Comparison of ENCODE assay signal across 10 cellular contexts in genomic region chr16:54282923-54283734, GRCh38. TPM values are rescaled to one million over a fixed set of nuclear protein-coding genes. Genes with fewer than 3 reads are reported as not detected.
DNase-seq lines count a peak whose midpoint lies in the region; ATAC-seq and TF ChIP-seq lines count a peak whose summit lies in the region.
"Had no signal": no experiment of that assay in that cellular context is flagged by ENCODE, and none has a peak within 500 bp of the region (broad histone marks: within the 10 kb centered on the region; RNA-seq: fewer than 3 reads in every experiment).

No MANE protein-coding gene starts in this region.

- H3K27ac ChIP-seq in upper lobe of right lung: peak overlapping the region; percentile 81
- H3K27ac ChIP-seq: gastroesophageal sphincter, pancreas had no signal

- H3K27me3 ChIP-seq in upper lobe of right lung: peaks cover 48% of the 10 kb centered on the region

- H3K4me3 Mint-ChIP-seq in activated naive CD8-positive, alpha-beta T cell treated with anti-CD3 and anti-CD28 coated beads, Interleukin-2, amount 10 ng/mL, durations not matched to agents 7 days and 5 days: peak overlapping the region; percentile 35

- peaks cover 67% of the 10 kb centered on the region for H3K27me3 Mint-ChIP-seq in activated naive CD8-positive, alpha-beta T cell treated with anti-CD3 and anti-CD28 coated beads, Interleukin-2, amount 10 ng/mL, durations not matched to agents 7 days and 5 days

- POLR2A ChIA-PET in activated naive CD8-positive, alpha-beta T cell treated with anti-CD3 and anti-CD28 coated beads, Interleukin-2, amount 10 ng/mL, durations not matched to agents 7 days and 5 days (lab: Charles Lee): no interaction called here
- POLR2A ChIA-PET in HEK293T (lab: Yijun Ruan, JAX): no interaction called here

- H3K27ac Mint-ChIP-seq in activated naive CD8-positive, alpha-beta T cell treated with anti-CD3 and anti-CD28 coated beads, Interleukin-2, amount 10 ng/mL, durations not matched to agents 7 days and 5 days: no peak overlapping the region

- DNase-seq in left ventricle myocardium superior: peak; percentile 41
- no peak for DNase-seq in cardiac septum (ENCODE audit: low spot score)
- peak; percentile 27 for DNase-seq in activated naive CD8-positive, alpha-beta T cell treated with anti-CD3 and anti-CD28 coated beads, Interleukin-2, amount 10 ng/mL, durations not matched to agents 7 days and 5 days
- peak; percentile 26 for DNase-seq in left kidney (ENCODE audit: low read depth, low spot score)
- DNase-seq in upper lobe of right lung: no peak
- DNase-seq in germinal center (ENCODE audit: low spot score): no peak
- no peak for DNase-seq in HEK293T (ENCODE audit: extremely low spot score)

- intact Hi-C loops in left ventricle myocardium superior (cut with micrococcal nuclease): loop anchor here (10.0 kb wide), 2 partner anchors 532 to 642 kb away; no protein-coding TSS in a partner anchor
- intact Hi-C loops in cardiac septum (cut with DNase I): loop anchor here (5.0 to 10.0 kb wide), 5 partner anchors 352 to 1092 kb away; partner anchors contain the start of gene IRX6
- intact Hi-C loops in upper lobe of right lung (cut with DNase I): no loop called here

- H3K36me3 Mint-ChIP-seq in activated naive CD8-positive, alpha-beta T cell treated with anti-CD3 and anti-CD28 coated beads, Interleukin-2, amount 10 ng/mL, durations not matched to agents 7 days and 5 days: peaks cover 2% of the 10 kb centered on the region

- peaks cover 19% of the 10 kb centered on the region for H3K4me1 Mint-ChIP-seq in activated naive CD8-positive, alpha-beta T cell treated with anti-CD3 and anti-CD28 coated beads, Interleukin-2, amount 10 ng/mL, durations not matched to agents 7 days and 5 days

- H3K9me3 ChIP-seq in upper lobe of right lung: no peaks in the 10 kb centered on the region
- H3K9me3 ChIP-seq: gastroesophageal sphincter, pancreas had no signal

- TF ChIP-seq CTCF in upper lobe of right lung (IDR thresholded peaks at IDR 0.05): no peak

- H3K9me3 Mint-ChIP-seq in activated naive CD8-positive, alpha-beta T cell treated with anti-CD3 and anti-CD28 coated beads, Interleukin-2, amount 10 ng/mL, durations not matched to agents 7 days and 5 days: no peaks in the 10 kb centered on the region

- CTCF ChIA-PET in HEK293T (lab: Yijun Ruan, JAX): interaction anchor here (0.5 kb wide), 1 partner anchor 8 kb away, joined by 3 read pairs; no protein-coding TSS in a partner anchor

- no peaks in the 10 kb centered on the region for H3K36me3 ChIP-seq in upper lobe of right lung
- H3K36me3 ChIP-seq: gastroesophageal sphincter, pancreas had no signal

- no peak for ATAC-seq in left ventricle myocardium superior
- no peak for ATAC-seq in activated naive CD8-positive, alpha-beta T cell treated with anti-CD3 and anti-CD28 coated beads, Interleukin-2, amount 10 ng/mL, durations not matched to agents 7 days and 5 days (ENCODE audit: low read depth)
- no peak for ATAC-seq in upper lobe of right lung
- no peak for ATAC-seq in HG03457 (IDR thresholded peaks at IDR 0.05; ENCODE audit: unreplicated experiment)
- ATAC-seq: gastroesophageal sphincter had no signal

- peaks cover 19% of the 10 kb centered on the region for H3K4me1 ChIP-seq in upper lobe of right lung

- peak overlapping the region; percentile 60 for H3K4me3 ChIP-seq in upper lobe of right lung

TF ChIP-seq in HEK293T, 16 proteins besides CTCF, POLR2A, EP300 and RAD21:
- no peak for TF ChIP-seq HDGF (IDR thresholded peaks at IDR 0.05; ENCODE audit: borderline replicate concordance)
- no peak for TF ChIP-seq FOXM1 (IDR thresholded peaks at IDR 0.05; ENCODE audit: borderline replicate concordance)
- no peak for TF ChIP-seq SP1 (IDR thresholded peaks at IDR 0.05)
- no peak for TF ChIP-seq PKNOX1 (IDR thresholded peaks at IDR 0.05)
- TF ChIP-seq FOXK2 (IDR thresholded peaks at IDR 0.05): no peak
- TF ChIP-seq L3MBTL2 (conservative IDR thresholded peaks at IDR 0.05): no peak
- no peak for TF ChIP-seq NFRKB (IDR thresholded peaks at IDR 0.05)
- no peak for TF ChIP-seq ELF4 (IDR thresholded peaks at IDR 0.05)
- no peak for TF ChIP-seq SUZ12 (IDR thresholded peaks at IDR 0.05)
- TF ChIP-seq FOXA1 (IDR thresholded peaks at IDR 0.05): no peak
- TF ChIP-seq CTBP1 (IDR thresholded peaks at IDR 0.05; ENCODE audit: borderline replicate concordance): no peak
- TF ChIP-seq ARNT (IDR thresholded peaks at IDR 0.05): no peak
- no peak for TF ChIP-seq ZNF384 (IDR thresholded peaks at IDR 0.05)
- no peak for TF ChIP-seq TARDBP (IDR thresholded peaks at IDR 0.05)
- no peak for TF ChIP-seq BHLHE40 (IDR thresholded peaks at IDR 0.05; ENCODE audit: borderline replicate concordance)

RNA-seq across cellular contexts. Expression of gene IRX3, which starts 3.5 kb away (rescaled TPM):
- total RNA-seq in left ventricle myocardium superior (5.6 TPM), cardiac septum (70.2 TPM), upper lobe of right lung (89.2 TPM)
- total RNA-seq in activated naive CD8-positive, alpha-beta T cell treated with anti-CD3 and anti-CD28 coated beads, Interleukin-2, amount 10 ng/mL, durations not matched to agents 7 days and 5 days: not detected

Comparison
In these comparisons a context has a peak if more than half of its experiments do, and no peak if none do; other contexts are left out.
1. DNase-seq: peak in left ventricle myocardium superior (single experiment), activated naive CD8-positive, alpha-beta T cell treated with anti-CD3 and anti-CD28 coated beads, Interleukin-2, amount 10 ng/mL, durations not matched to agents 7 days and 5 days (single experiment) and left kidney (single experiment); none in cardiac septum (single experiment), upper lobe of right lung (single experiment), germinal center (single experiment) and HEK293T (single experiment).
2. RNA of gene IRX3, which starts 3.5 kb away (total RNA-seq): 89.2 TPM in upper lobe of right lung (single experiment) and 70.2 TPM in cardiac septum (single experiment); 5.6 TPM in left ventricle myocardium superior (single experiment) and not detected in activated naive CD8-positive, alpha-beta T cell treated with anti-CD3 and anti-CD28 coated beads, Interleukin-2, amount 10 ng/mL, durations not matched to agents 7 days and 5 days; every median in the first group is over 10 times any median in the second.